In the genomic region with DNA sequence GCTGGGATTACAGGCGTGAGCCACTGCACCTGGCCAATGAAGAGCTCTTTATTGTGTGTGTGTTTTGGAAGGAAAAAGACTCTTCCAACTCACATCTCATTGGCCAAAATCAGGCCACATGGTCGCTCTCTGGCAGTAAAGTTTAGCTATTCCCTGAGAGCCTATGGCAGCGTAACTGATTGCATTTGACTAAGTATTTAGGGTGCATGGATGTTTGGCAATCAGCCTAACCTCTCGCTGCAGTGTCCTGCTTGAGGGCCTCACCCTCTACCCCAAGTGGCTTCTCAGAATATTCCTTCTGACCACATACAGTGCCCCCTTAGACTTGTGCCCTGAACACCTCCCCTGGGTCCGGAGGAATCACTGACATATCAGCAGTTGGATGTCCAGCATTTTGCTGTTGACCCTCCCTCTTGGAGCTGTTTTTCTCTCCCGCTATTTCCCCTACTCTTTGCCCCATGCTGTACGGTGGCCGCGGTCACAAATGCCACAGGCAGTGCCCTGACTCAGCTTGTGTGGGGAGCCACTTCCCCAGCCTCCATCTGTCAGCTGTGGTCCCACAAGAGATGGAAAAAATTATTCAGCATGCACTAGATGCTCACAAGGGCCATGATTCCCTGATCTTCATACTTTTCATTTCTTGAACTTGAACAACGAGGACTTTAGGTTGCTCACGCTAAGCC, we compare ENCODE assay signal across 12 cellular contexts. TPM values are rescaled to one million over a fixed set of nuclear protein-coding genes. Genes with fewer than 3 reads are reported as not detected.
DNase-seq lines count a peak whose midpoint lies in the region; TF ChIP-seq lines count a peak whose summit lies in the region.
"Had no signal": no experiment of that assay in that cellular context is flagged by ENCODE, and none has a peak within 500 bp of the region (broad histone marks: within the 10 kb centered on the region; RNA-seq: fewer than 3 reads in every experiment).

No MANE protein-coding gene starts in this region.

- no peak overlapping the region for H4K5ac ChIP-seq in H9 (ENCODE audit: insufficient read length, low read depth, low read length)

- H3K4me1 ChIP-seq in H9 (ENCODE audit: insufficient read depth, low read length) = no peaks in the 10 kb centered on the region
- H3K4me1 ChIP-seq: BE2C had no signal

- no CpG with 5 or more reads among the region's 11 CpGs for WGBS in H9 (ENCODE audit: extremely low coverage, insufficient read length, low lambda C conversion rate)

- no peak overlapping the region for H2BK20ac ChIP-seq in H9 (ENCODE audit: low read depth, low read length, poor library complexity, severe bottlenecking)

- H3K79me1 ChIP-seq in H9 (ENCODE audit: insufficient read depth, low read depth, low read length, poor library complexity, severe bottlenecking) = no peaks in the 10 kb centered on the region

- H2BK12ac ChIP-seq in H9 (ENCODE audit: insufficient read length, low read depth, low read length) = no peak overlapping the region

- no peak overlapping the region for H3T11ph ChIP-seq in H9 (ENCODE audit: low read length)

- no peak overlapping the region for H3K18ac ChIP-seq in H9 (ENCODE audit: insufficient read length, low read depth, low read length)

- no peak overlapping the region for H2BK15ac ChIP-seq in H9 (ENCODE audit: low read depth, low read length)

- no peak overlapping the region for H2AK5ac ChIP-seq in H9 (ENCODE audit: insufficient read length, low read length)

- H3K4me3 Mint-ChIP-seq in nephron progenitor cell = no peak overlapping the region
- no peak overlapping the region; a peak in 1 of 5 replicates for H3K4me3 Mint-ChIP-seq in H9

- H3K9ac ChIP-seq in H9 (ENCODE audit: extremely low read depth, insufficient read length, low read length) = no peak overlapping the region

- no peak overlapping the region for H3K23ac ChIP-seq in H9 (ENCODE audit: insufficient read length, low read depth, low read length)

- H2BK5ac ChIP-seq in H9 (ENCODE audit: insufficient read length, low read length) = no peak overlapping the region

- no peaks in the 10 kb centered on the region for H3K79me2 ChIP-seq in H9 (ENCODE audit: insufficient read depth, low read length)

- H3K4me1 Mint-ChIP-seq in nephron progenitor cell (peaks cover 35% of the 10 kb centered on the region), H9 (peaks cover under 1 to 15% of the 10 kb centered on the region in 2 experiments; a peak in 3 of 4 replicates)

- H3K27ac Mint-ChIP-seq in nephron progenitor cell (peak overlapping the region; percentile 80), H9 (no peak overlapping the region; a peak in 1 of 7 replicates)

- H4K91ac ChIP-seq in H9 (ENCODE audit: insufficient read length, low read depth, low read length) = no peak overlapping the region

- no peak overlapping the region for H3K56ac ChIP-seq in H9 (ENCODE audit: insufficient read length, low read depth, low read length)

- H3K23me2 ChIP-seq in H9 (ENCODE audit: insufficient read length, low read depth, low read length, poor library complexity, severe bottlenecking) = no peaks in the 10 kb centered on the region

- no peak overlapping the region for H3K27ac ChIP-seq in H9 (ENCODE audit: insufficient read length, low read depth, low read length)
- H3K27ac ChIP-seq: dorsolateral prefrontal cortex had no signal

- no peaks in the 10 kb centered on the region for H3K36me3 Mint-ChIP-seq in nephron progenitor cell (ENCODE audit: low read depth)
- H3K36me3 Mint-ChIP-seq in H9 (ENCODE audit: insufficient read depth in 1 of 3, low read depth in 3 of 3) = no peaks in the 10 kb centered on the region; a peak in 2 of 7 replicates

- DNase-seq in AML-193 (lab: John Stamatoyannopoulos, UW) = peak; percentile 20 to 58
- peak; percentile 95 for DNase-seq in MV-4-11 (lab: John Stamatoyannopoulos, UW)
- peak; percentile 77 for DNase-seq in activated CD8-positive, alpha-beta memory T cell treated with anti-CD3 and anti-CD28 coated beads, Interleukin-2, amount 50 U/mL, for 48 hours
- no peak for DNase-seq in nephron progenitor cell
- DNase-seq in H9 = no peak
- DNase-seq in NCI-H510A treated with DMSO at 0.1 percent for 48 hours (lab: John Stamatoyannopoulos, UW) = no peak
- no peak for DNase-seq in H4 (ENCODE audit: low spot score)
- DNase-seq in GOT3 (lab: John Stamatoyannopoulos, UW) = no peak
- DNase-seq: BE2C, dorsolateral prefrontal cortex, hypothalamus, NCI-H1105 had no signal

- no peak overlapping the region for H2AFZ ChIP-seq in H9 (ENCODE audit: low read length)

- H3K9me3 Mint-ChIP-seq in nephron progenitor cell (no peaks in the 10 kb centered on the region), H9 (no peaks in the 10 kb centered on the region)

- TF ChIP-seq CTCF in nephron progenitor cell (IDR thresholded peaks at IDR 0.05) = no peak
- no peak for TF ChIP-seq CTCF in H9 (conservative IDR thresholded peaks at IDR 0.05)

- H3K9me3 ChIP-seq in H9 (ENCODE audit: control insufficient read depth, low read depth, low read length) = no peaks in the 10 kb centered on the region
- H3K9me3 ChIP-seq: BE2C had no signal

- H3K27me3 Mint-ChIP-seq in nephron progenitor cell (ENCODE audit: low read depth, poor library complexity) (no peaks in the 10 kb centered on the region), H9 (ENCODE audit: low read depth) (peaks cover 8% of the 10 kb centered on the region)

- no peaks in the 10 kb centered on the region for H4K20me1 ChIP-seq in H9 (ENCODE audit: control insufficient read depth, insufficient read depth, insufficient read length)

- no peak overlapping the region for H3K14ac ChIP-seq in H9 (ENCODE audit: insufficient read depth, low read length)

- H3K27me3 ChIP-seq in H9 (ENCODE audit: insufficient read depth, low read length) = no peaks in the 10 kb centered on the region
- H3K27me3 ChIP-seq: BE2C, dorsolateral prefrontal cortex had no signal

- H3K4ac ChIP-seq in H9 (ENCODE audit: low read depth, low read length) = no peak overlapping the region

- no peak overlapping the region for H3K4me2 ChIP-seq in H9 (ENCODE audit: insufficient read depth, insufficient read length, low read length)

- H4K8ac ChIP-seq in H9 (replicated peaks; ENCODE audit: insufficient read length, low read depth, low read length) = no peak overlapping the region

- H2BK120ac ChIP-seq in H9 (ENCODE audit: low read depth, low read length, poor library complexity, severe bottlenecking) = no peak overlapping the region

RNA-seq across cellular contexts. Expression of a gene that starts 9.5 kb away (rescaled TPM):
- total RNA-seq in H9 (2021) = 11.4 and 13.1 TPM in 2 replicates
- 2.1 and 3.5 TPM in 2 replicates for total RNA-seq in H4 (2014; rRNA removed; shearing (Covaris generic))

RNA-seq across cellular contexts. Expression of a gene that starts 46.4 kb away (rescaled TPM):
- total RNA-seq in H9 (2021) = 37.9 and 40.3 TPM in 2 replicates
- total RNA-seq in H4 (2014; rRNA removed; shearing (Covaris generic)) = 11.5 and 12.1 TPM in 2 replicates

Comparison
In these comparisons a context has a peak if more than half of its experiments do, and no peak if none do; other contexts are left out.
1. DNase-seq: peak in AML-193 (2 of 2), MV-4-11 (single experiment) and activated CD8-positive, alpha-beta memory T cell treated with anti-CD3 and anti-CD28 coated beads, Interleukin-2, amount 50 U/mL, for 48 hours (single experiment); none in nephron progenitor cell (single experiment), H9 (single experiment), NCI-H510A treated with DMSO at 0.1 percent for 48 hours (single experiment), H4 (single experiment) and GOT3 (single experiment).